ENCODE assay signal across 1 cellular context in the genomic region with DNA sequence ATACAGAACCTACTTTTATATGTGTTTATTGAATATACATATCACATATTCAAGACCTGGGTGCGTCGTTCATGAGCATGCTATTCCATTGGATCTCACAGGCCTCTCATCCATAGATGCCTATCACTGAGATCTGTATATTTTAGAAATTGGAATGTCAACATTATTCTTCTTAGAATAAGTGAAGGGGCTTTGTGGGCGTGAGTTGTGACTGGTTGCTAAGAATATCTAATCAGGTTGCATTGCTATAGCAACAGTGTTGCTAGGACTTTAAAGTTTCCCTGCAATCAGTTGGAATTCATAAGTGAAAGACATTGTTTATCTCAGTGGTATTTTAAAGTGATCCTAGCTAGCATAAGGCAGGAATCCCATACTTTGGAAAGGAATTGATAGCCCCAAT.
TF ChIP-seq lines count a peak whose summit lies in the region.

No MANE protein-coding gene starts in this region.

TF ChIP-seq in HepG2, 621 proteins besides CTCF, POLR2A, EP300 and RAD21 (continued from another document):
- TF ChIP-seq, protein P1, sequence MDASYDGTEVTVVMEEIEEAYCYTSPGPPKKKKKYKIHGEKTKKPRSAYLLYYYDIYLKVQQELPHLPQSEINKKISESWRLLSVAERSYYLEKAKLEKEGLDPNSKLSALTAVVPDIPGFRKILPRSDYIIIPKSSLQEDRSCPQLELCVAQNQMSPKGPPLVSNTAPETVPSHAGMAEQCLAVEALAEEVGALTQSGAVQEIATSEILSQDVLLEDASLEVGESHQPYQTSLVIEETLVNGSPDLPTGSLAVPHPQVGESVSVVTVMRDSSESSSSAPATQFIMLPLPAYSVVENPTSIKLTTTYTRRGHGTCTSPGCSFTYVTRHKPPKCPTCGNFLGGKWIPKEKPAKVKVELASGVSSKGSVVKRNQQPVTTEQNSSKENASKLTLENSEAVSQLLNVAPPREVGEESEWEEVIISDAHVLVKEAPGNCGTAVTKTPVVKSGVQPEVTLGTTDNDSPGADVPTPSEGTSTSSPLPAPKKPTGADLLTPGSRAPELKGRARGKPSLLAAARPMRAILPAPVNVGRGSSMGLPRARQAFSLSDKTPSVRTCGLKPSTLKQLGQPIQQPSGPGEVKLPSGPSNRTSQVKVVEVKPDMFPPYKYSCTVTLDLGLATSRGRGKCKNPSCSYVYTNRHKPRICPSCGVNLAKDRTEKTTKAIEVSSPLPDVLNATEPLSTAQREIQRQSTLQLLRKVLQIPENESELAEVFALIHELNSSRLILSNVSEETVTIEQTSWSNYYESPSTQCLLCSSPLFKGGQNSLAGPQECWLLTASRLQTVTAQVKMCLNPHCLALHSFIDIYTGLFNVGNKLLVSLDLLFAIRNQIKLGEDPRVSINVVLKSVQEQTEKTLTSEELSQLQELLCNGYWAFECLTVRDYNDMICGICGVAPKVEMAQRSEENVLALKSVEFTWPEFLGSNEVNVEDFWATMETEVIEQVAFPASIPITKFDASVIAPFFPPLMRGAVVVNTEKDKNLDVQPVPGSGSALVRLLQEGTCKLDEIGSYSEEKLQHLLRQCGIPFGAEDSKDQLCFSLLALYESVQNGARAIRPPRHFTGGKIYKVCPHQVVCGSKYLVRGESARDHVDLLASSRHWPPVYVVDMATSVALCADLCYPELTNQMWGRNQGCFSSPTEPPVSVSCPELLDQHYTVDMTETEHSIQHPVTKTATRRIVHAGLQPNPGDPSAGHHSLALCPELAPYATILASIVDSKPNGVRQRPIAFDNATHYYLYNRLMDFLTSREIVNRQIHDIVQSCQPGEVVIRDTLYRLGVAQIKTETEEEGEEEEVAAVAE (CRISPR knock-in tag; IDR thresholded peaks at IDR 0.05; ENCODE audit: borderline replicate concordance) = no peak
- TF ChIP-seq CENPBD1 (CRISPR knock-in tag; IDR thresholded peaks at IDR 0.05; ENCODE audit: borderline replicate concordance, low read depth) (no peak), STAT5B (CRISPR knock-in tag; IDR thresholded peaks at IDR 0.05) (no peak)
